Comparison of ENCODE assay signal across 21 cellular contexts in genomic region chr7:132805766-132806165, GRCh38.
"Had no signal": no experiment of that assay in that cellular context is flagged by ENCODE, and none has a peak within 500 bp of the region (broad histone marks: within the 10 kb centered on the region; RNA-seq: fewer than 3 reads in every experiment).

No MANE protein-coding gene starts in this region.

- ATAC-seq: left colon; sciatic nerve; stimulated activated memory B cell treated with anti-CD40 and anti-IgM and Interleukin-4, amounts not matched to agents 10 μg/mL and 1 μg/mL and 100 μg/mL, for 72 hours had no signal

- H3K4me3 ChIP-seq: hepatocyte, lung, psoas muscle, spleen, tibial artery, upper lobe of left lung, uterus had no signal

- H3K4me1 ChIP-seq: psoas muscle, tibial artery, upper lobe of left lung, uterus had no signal

- DNase-seq: effector CD4-positive, alpha-beta T cell; head of caudate nucleus; left colon; left ventricle myocardium superior; mesenchymal stem cell; midbrain; naive B cell; psoas muscle; retina; spleen; stimulated activated CD4-positive, alpha-beta T cell treated with anti-CD3 and anti-CD28 coated beads, Interleukin-15, amount 100 ng/mL, for 24 hours; stimulated activated CD4-positive, alpha-beta T cell treated with anti-CD3 and anti-CD28 coated beads, Interleukin-1b, Interleukin-23, amount 100 ng/mL, for 48 hours; stimulated activated CD4-positive, alpha-beta T cell treated with anti-CD3 and anti-CD28 coated beads, Interleukin-4, amount 100 ng/mL, for 24 hours; tibial artery; upper lobe of left lung; uterus had no signal

- H3K9me3 ChIP-seq: neutrophil, psoas muscle, spleen, tibial artery, upper lobe of left lung, uterus had no signal

- H3K36me3 ChIP-seq: neutrophil, spleen, tibial artery, upper lobe of left lung, uterus had no signal
